ENCODE assay signal across 29 cellular contexts in genomic region chr2:173161516-173161915, GRCh38.
DNase-seq lines count a peak whose midpoint lies in the region; ATAC-seq and TF ChIP-seq lines count a peak whose summit lies in the region.
"Had no signal": no experiment of that assay in that cellular context is flagged by ENCODE, and none has a peak within 500 bp of the region (broad histone marks: within the 10 kb centered on the region; RNA-seq: fewer than 3 reads in every experiment).

No MANE protein-coding gene starts in this region.

- POLR2A ChIA-PET in IMR-90 (lab: Charles Lee; ENCODE audit: unreplicated experiment), result no interaction called here

- H2AK5ac ChIP-seq in IMR-90 (ENCODE audit: low read depth, low read length) (no peak overlapping the region), mesendoderm (ENCODE audit: low read length) (no peak overlapping the region)

- peak overlapping the region; percentile 15; the same call in 1 of the 2 replicates for H4K91ac ChIP-seq in IMR-90 (ENCODE audit: insufficient read depth, low read depth, low read length)

- H3K9me3 ChIP-seq in IMR-90 (ENCODE audit: control insufficient read depth, insufficient read depth, low read length), result no peaks in the 10 kb centered on the region; the same call in none of the 2 replicates
- H3K9me3 ChIP-seq in esophagus muscularis mucosa, result peaks cover 0 to 3% (median 0%) of the 10 kb centered on the region in 4 donors
- H3K9me3 ChIP-seq in subcutaneous abdominal adipose tissue (ENCODE audit: control insufficient read depth in 5 of 5, low read length in 5 of 5), result no peaks in the 10 kb centered on the region
- H3K9me3 ChIP-seq in SJCRH30 (replicated peaks), result 0 out of 2 replicates have a peak, but pooled peaks cover 3% of the 10 kb centered on the region
- H3K9me3 ChIP-seq: lower lobe of right lung, ovary, vagina had no signal

- H4K8ac ChIP-seq in IMR-90 (ENCODE audit: low read depth in 2 of 2, low read length in 2 of 2), result peak overlapping the region in 1 of 2 experiments; percentile 27; a peak in 1 of 4 replicates
- peak overlapping the region; percentile 17 for H4K8ac ChIP-seq in mesendoderm (ENCODE audit: low read depth, low read length)

- no peak overlapping the region for H3K4me3 ChIP-seq in IMR-90 (ENCODE audit: insufficient read depth, low read depth, low read length)
- H3K4me3 ChIP-seq in esophagus muscularis mucosa, result no peak overlapping the region
- H3K4me3 ChIP-seq in mesendoderm (ENCODE audit: low read length), result no peak overlapping the region
- no peak overlapping the region for H3K4me3 ChIP-seq in subcutaneous abdominal adipose tissue (ENCODE audit: low read depth in 1 of 5, low read length in 5 of 5)
- H3K4me3 ChIP-seq in SJCRH30, result no peak overlapping the region
- H3K4me3 ChIP-seq: BLaER1, lower lobe of right lung, ovary, vagina had no signal

- H2BK15ac ChIP-seq in IMR-90 (ENCODE audit: low read depth, low read length) (peak overlapping the region; percentile 50; the same call in 1 of the 3 replicates), mesendoderm (replicated peaks; ENCODE audit: low read depth) (no peak overlapping the region)

- CTCF ChIA-PET in IMR-90 (lab: Yijun Ruan, JAX), result interaction anchor here (0.6 kb wide), 1 partner anchor 65 kb away, joined by 9 read pairs; no protein-coding TSS in a partner anchor

- H3K56ac ChIP-seq in IMR-90 (ENCODE audit: extremely low read depth, insufficient read depth, low read length) (no peak overlapping the region), mesendoderm (ENCODE audit: low read length) (no peak overlapping the region)

- H3K4ac ChIP-seq in IMR-90 (ENCODE audit: low read depth, low read length) (peak overlapping the region; percentile 53; the same call in 1 of the 2 replicates), mesendoderm (ENCODE audit: low read depth, low read length) (no peak overlapping the region)

- peaks cover 4% of the 10 kb centered on the region; the same call in 1 of the 2 replicates for H4K20me1 ChIP-seq in IMR-90 (ENCODE audit: insufficient read depth, low read length)
- H4K20me1 ChIP-seq: BLaER1 had no signal

- H2BK120ac ChIP-seq in IMR-90 (ENCODE audit: low read depth, low read length) (peak overlapping the region; percentile 37), mesendoderm (ENCODE audit: low read depth, low read length) (no peak overlapping the region)

- H2BK20ac ChIP-seq in IMR-90 (ENCODE audit: low read depth, low read length), result peak overlapping the region; percentile 51; the same call in 1 of the 2 replicates

- H3K9me1 ChIP-seq in IMR-90 (ENCODE audit: insufficient read depth, low read length), result peaks cover 16% of the 10 kb centered on the region

- in situ Hi-C loops in IMR-90 (cut with MboI; ENCODE audit: low sequenced_read_pairs), result no loop called here

- no peak for TF ChIP-seq RAD21 in IMR-90 (IDR thresholded peaks at IDR 0.05; ENCODE audit: low read length)

- no peak for TF ChIP-seq CTCF in IMR-90 (conservative IDR thresholded peaks at IDR 0.05; ENCODE audit: low read depth, low read length)
- no peak for TF ChIP-seq CTCF in esophagus muscularis mucosa (IDR thresholded peaks at IDR 0.05)

- no peak for TF ChIP-seq POLR2A in IMR-90 (IDR thresholded peaks at IDR 0.05; ENCODE audit: low read depth, low read length)
- no peak for TF ChIP-seq POLR2A in esophagus muscularis mucosa (IDR thresholded peaks at IDR 0.05; ENCODE audit: low read depth)

- H2BK5ac ChIP-seq in IMR-90 (ENCODE audit: low read depth, low read length, poor library complexity, severe bottlenecking), result peak overlapping the region; percentile 93
- H2BK5ac ChIP-seq in mesendoderm (ENCODE audit: low read length), result no peak overlapping the region

- no peaks in the 10 kb centered on the region for H3K79me2 ChIP-seq in mesendoderm (ENCODE audit: control insufficient read depth, insufficient read depth, low read length)

- no CpG with 5 or more reads among the region's 6 CpGs for WGBS in IMR-90 (ENCODE audit: extremely low coverage in 2 of 2, insufficient read length in 1 of 2), 2 experiments
- WGBS in esophagus muscularis mucosa, result 87% methylated on average over 6 of the region's 6 CpGs
- no CpG with 5 or more reads among the region's 6 CpGs for WGBS in mesendoderm (ENCODE audit: extremely low coverage, insufficient coverage, low lambda C conversion rate)

- intact Hi-C loops in IMR-90 (cut with micrococcal nuclease) (no loop called here), esophagus muscularis mucosa (cut with DNase I) (no loop called here)

- H3K4me2 ChIP-seq in IMR-90 (ENCODE audit: low read depth, low read length) (no peak overlapping the region), mesendoderm (ENCODE audit: low read length) (no peak overlapping the region)
- H3K4me2 ChIP-seq: BLaER1 had no signal

- peaks cover 12% of the 10 kb centered on the region for H3K4me1 ChIP-seq in IMR-90 (ENCODE audit: control insufficient read depth, insufficient read depth, low read length)
- H3K4me1 ChIP-seq in esophagus muscularis mucosa, result peaks cover 37 to 65% (median 57%) of the 10 kb centered on the region in 4 donors
- no peaks in the 10 kb centered on the region for H3K4me1 ChIP-seq in mesendoderm (ENCODE audit: control insufficient read depth, low read depth, low read length)
- H3K4me1 ChIP-seq in subcutaneous abdominal adipose tissue (ENCODE audit: control insufficient read depth in 5 of 5, insufficient read depth in 5 of 5, low read length in 5 of 5), result peaks cover 5 to 30% (median 20%) of the 10 kb centered on the region in 5 donors
- H3K4me1 ChIP-seq in SJCRH30, result peaks cover 8% of the 10 kb centered on the region; the same call in 1 of the 2 replicates
- H3K4me1 ChIP-seq: BLaER1 had no signal

- peak overlapping the region; percentile 39; the same call in 1 of the 2 replicates for H3K18ac ChIP-seq in IMR-90 (ENCODE audit: low read depth, low read length)
- H3K18ac ChIP-seq in mesendoderm (ENCODE audit: low read length), result no peak overlapping the region

- H4K5ac ChIP-seq in IMR-90 (ENCODE audit: low read depth, low read length) (peak overlapping the region; percentile 39; the same call in 1 of the 2 replicates), mesendoderm (ENCODE audit: low read length) (no peak overlapping the region)

- H3K14ac ChIP-seq in IMR-90 (replicated peaks; ENCODE audit: low read depth, low read length), result no peak overlapping the region

- ATAC-seq in IMR-90 (ENCODE audit: low read depth), result no peak
- ATAC-seq: T-cell had no signal

- H2AFZ ChIP-seq in IMR-90 (replicated peaks; ENCODE audit: low read length, poor library complexity), result no peak overlapping the region

- H3K79me1 ChIP-seq in IMR-90 (ENCODE audit: low read depth in 1 of 2, low read length in 2 of 2) (peaks cover 44 to 77% of the 10 kb centered on the region in 2 experiments), mesendoderm (ENCODE audit: low read length) (no peaks in the 10 kb centered on the region)

- peaks cover 1% of the 10 kb centered on the region; the same call in 1 of the 2 replicates for H3K36me3 ChIP-seq in IMR-90 (ENCODE audit: control insufficient read depth, insufficient read depth, low read length)
- no peaks in the 10 kb centered on the region for H3K36me3 ChIP-seq in esophagus muscularis mucosa
- no peaks in the 10 kb centered on the region for H3K36me3 ChIP-seq in mesendoderm (ENCODE audit: control insufficient read depth, insufficient read depth, low read length)
- H3K36me3 ChIP-seq in subcutaneous abdominal adipose tissue (ENCODE audit: control insufficient read depth in 5 of 5, insufficient read depth in 5 of 5, low read length in 5 of 5), result no peaks in the 10 kb centered on the region
- H3K36me3 ChIP-seq in SJCRH30, result no peaks in the 10 kb centered on the region
- H3K36me3 ChIP-seq: lower lobe of right lung, ovary, vagina had no signal

- no peak for TF ChIP-seq EP300 in esophagus muscularis mucosa (IDR thresholded peaks at IDR 0.05)

- no TSS peak for BruUV-seq in IMR-90 (replicated peaks; lab: Mats Ljungman, UMichigan)

- no peak overlapping the region for H3K27ac ChIP-seq in IMR-90 (ENCODE audit: insufficient read depth, low read length)
- peak overlapping the region; percentile 73 to 77 (median 76) for H3K27ac ChIP-seq in esophagus muscularis mucosa (replicated peaks in 1 of 4)
- H3K27ac ChIP-seq in mesendoderm (ENCODE audit: low read depth, low read length), result no peak overlapping the region
- H3K27ac ChIP-seq in subcutaneous abdominal adipose tissue (ENCODE audit: low read depth, low read length), result peak overlapping the region; percentile 96
- no peak overlapping the region for H3K27ac ChIP-seq in SJCRH30
- H3K27ac ChIP-seq: BLaER1, ovary, vagina had no signal

- H3K23ac ChIP-seq in IMR-90 (ENCODE audit: low read depth, low read length) (peak overlapping the region; percentile 82; the same call in 1 of the 2 replicates), mesendoderm (ENCODE audit: low read length) (no peak overlapping the region)

- DNase-seq in IMR-90 (no peak), esophagus muscularis mucosa (ENCODE audit: extremely low spot score) (no peak), mesendoderm (no peak), SJCRH30 (no peak), GM19238 (ENCODE audit: insufficient read length, low spot score) (no peak), NCI-H2227 (lab: John Stamatoyannopoulos, UW; ENCODE audit: unreplicated experiment) (no peak)
- DNase-seq: activated B cell treated with CpG ODN at 0.5 μM for 24 hours; activated CD4-positive, alpha-beta T cell treated with anti-CD3 and anti-CD28 coated beads, Interleukin-2, amount 50 U/mL, for 1 hour; activated effector memory CD4-positive, alpha-beta T cell treated with anti-CD3 and anti-CD28 coated beads, Interleukin-2, amount 50 U/mL, for 16 hours; activated naive CD8-positive, alpha-beta T cell treated with anti-CD3 and anti-CD28 coated beads for 36 hours; activated T-cell treated with anti-CD3 and anti-CD28 coated beads, Interleukin-2, amount 50 U/mL, for 24 hours; aorta; effector CD4-positive, alpha-beta T cell; glutamatergic neuron; lower lobe of right lung; NCI-H1092 treated with DMSO at 0.1 percent for 48 hours; NCI-H1694 treated with DMSO at 0.1 percent for 48 hours; NCI-H2171 treated with DMSO at 0.1 percent for 48 hours; NCI-H510A treated with DMSO at 0.1 percent for 48 hours; nephron progenitor cell; ovary; retina; RPMI8226; stimulated activated CD4-positive, alpha-beta T cell treated with anti-CD3 and anti-CD28 coated beads, Interleukin-1b, Interleukin-23, amount 100 ng/mL, for 48 hours; stimulated activated naive CD4-positive, alpha-beta T cell treated with Interleukin-2 at 50 U/mL for 16 hours; T-cell had no signal

- dilution Hi-C loops in IMR-90 (cut with HindIII; ENCODE audit: low sequenced_read_pairs, unreplicated experiment), result no loop called here

- H3K9ac ChIP-seq in IMR-90 (ENCODE audit: low read depth, low read length), result no peak overlapping the region
- H3K9ac ChIP-seq in mesendoderm (ENCODE audit: low read length), result no peak overlapping the region
- peak overlapping the region in 3 of 5 donors; percentile 6 to 74 (median 6) for H3K9ac ChIP-seq in subcutaneous abdominal adipose tissue (ENCODE audit: low read length in 5 of 5)
- H3K9ac ChIP-seq: BLaER1 had no signal

- no peak overlapping the region for H2AK9ac ChIP-seq in IMR-90 (replicated peaks; ENCODE audit: low read depth, low read length, poor library complexity)

- H3K27me3 ChIP-seq in IMR-90 (ENCODE audit: control insufficient read depth, insufficient read depth, low read length) (no peaks in the 10 kb centered on the region), esophagus muscularis mucosa (no peaks in the 10 kb centered on the region), mesendoderm (ENCODE audit: insufficient read depth, low read length, poor library complexity) (no peaks in the 10 kb centered on the region), subcutaneous abdominal adipose tissue (ENCODE audit: control insufficient read depth in 5 of 5, insufficient read depth in 4 of 5, low read length in 5 of 5) (no peaks in the 10 kb centered on the region), SJCRH30 (no peaks in the 10 kb centered on the region)
- H3K27me3 ChIP-seq: BLaER1, ovary, vagina had no signal

Comparison
In these comparisons a context has a peak if more than half of its experiments do, and no peak if none do; other contexts are left out.
1. H3K27ac ChIP-seq: peak in esophagus muscularis mucosa (4 of 4) and subcutaneous abdominal adipose tissue (single experiment); none in IMR-90 (single experiment), mesendoderm (single experiment) and SJCRH30 (single experiment).
2. H3K9ac ChIP-seq: peak in subcutaneous abdominal adipose tissue (3 of 5); none in IMR-90 (single experiment) and mesendoderm (single experiment).